In the genomic region with DNA sequence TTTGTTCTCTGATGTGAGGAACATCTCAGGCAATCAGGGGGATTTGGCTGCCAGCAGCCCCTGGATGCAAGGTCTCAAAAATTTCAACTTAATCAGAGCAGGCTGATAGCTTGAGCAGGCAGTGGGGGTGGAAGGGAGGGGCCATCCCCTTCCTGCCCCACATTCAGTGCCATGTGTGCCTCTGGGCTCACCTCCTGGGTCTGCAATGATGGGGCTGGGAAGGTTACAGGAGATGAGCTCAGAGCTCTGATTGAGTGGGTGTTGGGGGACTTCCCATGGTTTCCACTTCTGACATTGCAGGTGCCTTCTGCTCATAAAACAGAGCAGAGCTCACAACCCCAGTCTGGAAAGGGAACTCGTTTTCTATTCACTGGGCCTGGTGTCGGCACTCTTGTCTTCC, we compare ENCODE assay signal across 12 cellular contexts. TPM values are rescaled to one million over a fixed set of nuclear protein-coding genes. Genes with fewer than 3 reads are reported as not detected.
DNase-seq lines count a peak whose midpoint lies in the region; ATAC-seq, FAIRE-seq and TF ChIP-seq lines count a peak whose summit lies in the region.
"Had no signal": no experiment of that assay in that cellular context is flagged by ENCODE, and none has a peak within 500 bp of the region (broad histone marks: within the 10 kb centered on the region; RNA-seq: fewer than 3 reads in every experiment).

No MANE protein-coding gene starts in this region.

- no peak overlapping the region for H3K18ac ChIP-seq in H9 (ENCODE audit: insufficient read length, low read depth, low read length)

- DNase-seq in activated B cell treated with CpG ODN at 0.5 μM for 24 hours (no peak), H9 (no peak), RCC 7860 (ENCODE audit: low spot score) (no peak), NCI-H526 treated with DMSO at 0.1 percent for 48 hours (lab: John Stamatoyannopoulos, UW) (no peak), SW 1271 (lab: John Stamatoyannopoulos, UW) (no peak)
- DNase-seq in stimulated activated CD8-positive, alpha-beta memory T cell treated with anti-CD3 and anti-CD28 coated beads, Interleukin-4, amount 100 ng/mL, for 48 hours, result peak; percentile 80
- DNase-seq: NCI-H69, nucleus accumbens, trophoblast cell had no signal

- no peaks in the 10 kb centered on the region for H4K20me1 ChIP-seq in H9 (ENCODE audit: control insufficient read depth, insufficient read depth, insufficient read length)

- no peak overlapping the region for H2AK5ac ChIP-seq in H9 (ENCODE audit: insufficient read length, low read length)

- H3K23me2 ChIP-seq in H9 (ENCODE audit: insufficient read length, low read depth, low read length, poor library complexity, severe bottlenecking), result no peaks in the 10 kb centered on the region

- intact Hi-C loops in activated B cell treated with CpG ODN at 0.5 μM for 24 hours (cut with micrococcal nuclease), result no loop called here

- H3K79me1 ChIP-seq in H9 (ENCODE audit: insufficient read depth, low read depth, low read length, poor library complexity, severe bottlenecking), result no peaks in the 10 kb centered on the region

- H3K27me3 Mint-ChIP-seq in activated B cell treated with CpG ODN at 0.5 μM for 24 hours (no peaks in the 10 kb centered on the region), brain (peaks cover 4% of the 10 kb centered on the region), H9 (ENCODE audit: low read depth) (no peaks in the 10 kb centered on the region)

- no peak overlapping the region for H3K4me3 Mint-ChIP-seq in activated B cell treated with CpG ODN at 0.5 μM for 24 hours
- H3K4me3 Mint-ChIP-seq in brain, result no peak overlapping the region
- no peak overlapping the region for H3K4me3 Mint-ChIP-seq in H9

- no peak overlapping the region for H3K23ac ChIP-seq in H9 (ENCODE audit: insufficient read length, low read depth, low read length)

- H2BK20ac ChIP-seq in H9 (ENCODE audit: low read depth, low read length, poor library complexity, severe bottlenecking), result no peak overlapping the region

- CTCF ChIA-PET in activated B cell treated with CpG ODN at 0.5 μM for 24 hours (lab: Charles Lee), result no interaction called here

- H3K79me2 ChIP-seq in H9 (ENCODE audit: insufficient read depth, low read length), result no peaks in the 10 kb centered on the region

- H4K5ac ChIP-seq in H9 (ENCODE audit: insufficient read length, low read depth, low read length), result no peak overlapping the region

- FAIRE-seq in RCC 7860 (lab: Jason Lieb, UNC), result no peak

- H3K4me2 ChIP-seq in H9 (ENCODE audit: insufficient read depth, insufficient read length, low read length), result no peak overlapping the region

- no peaks in the 10 kb centered on the region for H3K27me3 ChIP-seq in H9 (ENCODE audit: insufficient read depth, low read length)

- H3K27ac ChIP-seq in H9 (ENCODE audit: insufficient read length, low read depth, low read length), result no peak overlapping the region

- H2BK12ac ChIP-seq in H9 (ENCODE audit: insufficient read length, low read depth, low read length), result no peak overlapping the region

- no peak overlapping the region for H3T11ph ChIP-seq in H9 (ENCODE audit: low read length)

- no peaks in the 10 kb centered on the region for H3K4me1 ChIP-seq in H9 (ENCODE audit: insufficient read depth, low read length)

- no peak overlapping the region for H3K9ac ChIP-seq in H9 (ENCODE audit: extremely low read depth, insufficient read length, low read length)

- H2BK120ac ChIP-seq in H9 (ENCODE audit: low read depth, low read length, poor library complexity, severe bottlenecking), result no peak overlapping the region

- H2AFZ ChIP-seq in H9 (ENCODE audit: low read length), result no peak overlapping the region

- H3K9me3 Mint-ChIP-seq in activated B cell treated with CpG ODN at 0.5 μM for 24 hours (no peaks in the 10 kb centered on the region), brain (peaks cover 0 to 4% (median 0%) of the 10 kb centered on the region in 5 experiments), H9 (no peaks in the 10 kb centered on the region)

- ATAC-seq in GM19351 (IDR thresholded peaks at IDR 0.05; ENCODE audit: unreplicated experiment) (peak; percentile 55), activated B cell treated with CpG ODN at 0.5 μM for 24 hours (ENCODE audit: low read depth) (peak; percentile 45)

- H2BK15ac ChIP-seq in H9 (ENCODE audit: low read depth, low read length), result no peak overlapping the region

- no peak overlapping the region for H4K91ac ChIP-seq in H9 (ENCODE audit: insufficient read length, low read depth, low read length)

- H3K14ac ChIP-seq in H9 (ENCODE audit: insufficient read depth, low read length), result no peak overlapping the region

- H4K8ac ChIP-seq in H9 (replicated peaks; ENCODE audit: insufficient read length, low read depth, low read length), result no peak overlapping the region

- POLR2A ChIA-PET in activated B cell treated with CpG ODN at 0.5 μM for 24 hours (lab: Charles Lee), result interaction anchor here (0.5 to 1.2 kb wide), 3 partner anchors 37 to 55 kb away, joined by 3 to 15 read pairs (median 7); partner anchors contain the start of genes PARP16 and RNU5B-1

- H3K27ac Mint-ChIP-seq in activated B cell treated with CpG ODN at 0.5 μM for 24 hours, result no peak overlapping the region
- peak overlapping the region in 3 of 5 experiments; percentile 48 to 95 (median 82) for H3K27ac Mint-ChIP-seq in brain
- H3K27ac Mint-ChIP-seq in H9, result peak overlapping the region in 1 of 3 experiments; percentile 70; a peak in 1 of 7 replicates

- no peaks in the 10 kb centered on the region for H3K9me3 ChIP-seq in H9 (ENCODE audit: control insufficient read depth, low read depth, low read length)

- H3K36me3 Mint-ChIP-seq in activated B cell treated with CpG ODN at 0.5 μM for 24 hours (ENCODE audit: low read depth) (peaks cover 19% of the 10 kb centered on the region), brain (peaks cover 50% of the 10 kb centered on the region), H9 (ENCODE audit: insufficient read depth in 1 of 3, low read depth in 3 of 3) (peaks cover 0 to 4% (median 0%) of the 10 kb centered on the region in 3 experiments; a peak in 4 of 7 replicates)

- WGBS in H9 (ENCODE audit: extremely low coverage, insufficient read length, low lambda C conversion rate), result no CpG with 5 or more reads among the region's 2 CpGs

- no peak for TF ChIP-seq CTCF in activated B cell treated with CpG ODN at 0.5 μM for 24 hours (IDR thresholded peaks at IDR 0.05)
- TF ChIP-seq CTCF in brain (conservative IDR thresholded peaks at IDR 0.05), result no peak
- no peak for TF ChIP-seq CTCF in H9 (conservative IDR thresholded peaks at IDR 0.05)

- H3K4ac ChIP-seq in H9 (ENCODE audit: low read depth, low read length), result no peak overlapping the region

- no peak overlapping the region for H3K56ac ChIP-seq in H9 (ENCODE audit: insufficient read length, low read depth, low read length)

- H2BK5ac ChIP-seq in H9 (ENCODE audit: insufficient read length, low read length), result no peak overlapping the region

- H3K4me1 Mint-ChIP-seq in activated B cell treated with CpG ODN at 0.5 μM for 24 hours (peaks cover 2% of the 10 kb centered on the region), brain (peaks cover 43% of the 10 kb centered on the region), H9 (peaks cover 29 to 30% of the 10 kb centered on the region in 2 experiments)

RNA-seq across cellular contexts. Expression of gene PARP16, which starts 37.0 kb away (rescaled TPM):
- total RNA-seq in activated B cell treated with CpG ODN at 0.5 μM for 24 hours (11.2 and 11.5 TPM in 2 replicates), H9 (2021) (3.9 and 4.3 TPM in 2 replicates)
- polyA plus RNA-seq in brain (ENCODE audit: insufficient read depth, low read depth, low replicate concordance), result 8.4 TPM

RNA-seq across cellular contexts. Expression of gene CILP, which starts 38.4 kb away (rescaled TPM):
- total RNA-seq in activated B cell treated with CpG ODN at 0.5 μM for 24 hours (0.10 and 0.18 TPM in 2 replicates), H9 (2021) (0.04 TPM in 1 of 2 replicates, not detected in the other)
- not detected for polyA plus RNA-seq in brain (ENCODE audit: insufficient read depth, low read depth, low replicate concordance)

RNA-seq across cellular contexts. Expression of gene RNU5A-1, which starts 46.2 kb away (rescaled TPM):
- total RNA-seq in activated B cell treated with CpG ODN at 0.5 μM for 24 hours (not detected in 2 replicates), H9 (2021) (not detected in 2 replicates)
- not detected for polyA plus RNA-seq in brain (ENCODE audit: insufficient read depth, low read depth, low replicate concordance)
- total RNA-seq: T-helper 2 cell treated with Interferon-gamma antibody and Interleukin-4, amounts not matched to agents 100 ng/mL and 5 ng/mL, for 36 hours had no signal

RNA-seq across cellular contexts. Expression of gene RNU5B-1, which starts 54.8 kb away (rescaled TPM):
- 32.5 TPM in 1 of 2 replicates, not detected in the other for total RNA-seq in activated B cell treated with CpG ODN at 0.5 μM for 24 hours
- not detected for polyA plus RNA-seq in brain (ENCODE audit: insufficient read depth, low read depth, low replicate concordance)
- total RNA-seq in H9 (2021), result not detected in 2 replicates
- total RNA-seq: T-helper 2 cell treated with Interferon-gamma antibody and Interleukin-4, amounts not matched to agents 100 ng/mL and 5 ng/mL, for 36 hours had no signal
